ENCODE assay signal across 9 cellular contexts in genomic region chr2:241223211-241224067, GRCh38. TPM values are rescaled to one million over a fixed set of nuclear protein-coding genes. Genes with fewer than 3 reads are reported as not detected.
DNase-seq lines count a peak whose midpoint lies in the region; ATAC-seq and FAIRE-seq lines count a peak whose summit lies in the region.
"Had no signal": no experiment of that assay in that cellular context is flagged by ENCODE, and none has a peak within 500 bp of the region (broad histone marks: within the 10 kb centered on the region; RNA-seq: fewer than 3 reads in every experiment).

No MANE protein-coding gene starts in this region.

- peaks cover under 1 to 10% of the 10 kb centered on the region in 2 donors for H3K36me3 ChIP-seq in small intestine (ENCODE audit: control insufficient read depth in 2 of 2, insufficient read depth in 2 of 2, low read length in 2 of 2)

- peak overlapping the region; percentile 5 for H3K27ac Mint-ChIP-seq in activated T-cell treated with anti-CD3 and anti-CD28 coated beads, Interleukin-2, amount 50 U/mL, for 24 hours
- no peak overlapping the region for H3K27ac Mint-ChIP-seq in activated naive CD8-positive, alpha-beta T cell treated with anti-CD3 and anti-CD28 coated beads, Interleukin-2, amount 50 U/mL, for 24 hours
- H3K27ac Mint-ChIP-seq in stimulated activated naive CD8-positive, alpha-beta T cell treated with anti-CD3 and anti-CD28 coated beads, Interleukin-15, amount 100 ng/mL, for 72 hours, result peak overlapping the region in 1 of 2 donors; percentile 1
- H3K27ac Mint-ChIP-seq in activated T-helper 2 cell treated with anti-CD3 and anti-CD28 coated beads, Interferon-gamma antibody, Interleukin-2, Interleukin-4, amounts not matched to agents 10 μg/mL and 5 μg/mL and 100 μg/mL, durations not matched to agents 14 hours and 24 hours and 36 hours, result no peak overlapping the region
- H3K27ac Mint-ChIP-seq in activated T-helper 1 cell treated with anti-CD3 and anti-CD28 coated beads, Interleukin-12 subunit alpha, Interleukin-12 subunit beta, Interleukin-2, Interleukin-4 antibody, amounts not matched to agents 30 ng/mL and 10 ng/mL and 1 ng/mL, durations not matched to agents 14 hours and 24 hours and 36 hours, result no peak overlapping the region
- H3K27ac Mint-ChIP-seq: T-helper 1 cell treated with Interleukin-12 subunit alpha and Interleukin-12 subunit beta and Interleukin-4 antibody, amounts not matched to agents 30 μg/mL and 1 μg/mL, for 36 hours had no signal

- H3K4me3 Mint-ChIP-seq in activated T-cell treated with anti-CD3 and anti-CD28 coated beads, Interleukin-2, amount 50 U/mL, for 24 hours, result no peak overlapping the region
- H3K4me3 Mint-ChIP-seq in activated naive CD8-positive, alpha-beta T cell treated with anti-CD3 and anti-CD28 coated beads, Interleukin-2, amount 50 U/mL, for 24 hours, result no peak overlapping the region
- H3K4me3 Mint-ChIP-seq in stimulated activated naive CD8-positive, alpha-beta T cell treated with anti-CD3 and anti-CD28 coated beads, Interleukin-15, amount 100 ng/mL, for 72 hours, result no peak overlapping the region
- no peak overlapping the region for H3K4me3 Mint-ChIP-seq in activated T-helper 2 cell treated with anti-CD3 and anti-CD28 coated beads, Interferon-gamma antibody, Interleukin-2, Interleukin-4, amounts not matched to agents 10 μg/mL and 5 μg/mL and 100 μg/mL, durations not matched to agents 14 hours and 24 hours and 36 hours (ENCODE audit: low read depth)
- H3K4me3 Mint-ChIP-seq in activated T-helper 1 cell treated with anti-CD3 and anti-CD28 coated beads, Interleukin-12 subunit alpha, Interleukin-12 subunit beta, Interleukin-2, Interleukin-4 antibody, amounts not matched to agents 30 ng/mL and 10 ng/mL and 1 ng/mL, durations not matched to agents 14 hours and 24 hours and 36 hours, result no peak overlapping the region
- H3K4me3 Mint-ChIP-seq: T-helper 1 cell treated with Interleukin-12 subunit alpha and Interleukin-12 subunit beta and Interleukin-4 antibody, amounts not matched to agents 30 μg/mL and 1 μg/mL, for 36 hours had no signal

- H3K27me3 Mint-ChIP-seq in activated T-cell treated with anti-CD3 and anti-CD28 coated beads, Interleukin-2, amount 50 U/mL, for 24 hours, result peaks cover 13% of the 10 kb centered on the region
- peaks cover 12% of the 10 kb centered on the region for H3K27me3 Mint-ChIP-seq in activated naive CD8-positive, alpha-beta T cell treated with anti-CD3 and anti-CD28 coated beads, Interleukin-2, amount 50 U/mL, for 24 hours
- peaks cover 9% of the 10 kb centered on the region for H3K27me3 Mint-ChIP-seq in stimulated activated naive CD8-positive, alpha-beta T cell treated with anti-CD3 and anti-CD28 coated beads, Interleukin-15, amount 100 ng/mL, for 72 hours
- peaks cover 13% of the 10 kb centered on the region for H3K27me3 Mint-ChIP-seq in activated T-helper 2 cell treated with anti-CD3 and anti-CD28 coated beads, Interferon-gamma antibody, Interleukin-2, Interleukin-4, amounts not matched to agents 10 μg/mL and 5 μg/mL and 100 μg/mL, durations not matched to agents 14 hours and 24 hours and 36 hours (ENCODE audit: low read depth)
- H3K27me3 Mint-ChIP-seq in activated T-helper 1 cell treated with anti-CD3 and anti-CD28 coated beads, Interleukin-12 subunit alpha, Interleukin-12 subunit beta, Interleukin-2, Interleukin-4 antibody, amounts not matched to agents 30 ng/mL and 10 ng/mL and 1 ng/mL, durations not matched to agents 14 hours and 24 hours and 36 hours (ENCODE audit: insufficient read depth), result peaks cover 11% of the 10 kb centered on the region

- H3K4me1 ChIP-seq in small intestine (ENCODE audit: control insufficient read depth in 2 of 2, insufficient read depth in 1 of 2, low read depth in 1 of 2, low read length in 1 of 2), result peaks cover 0 to 2% of the 10 kb centered on the region in 2 donors

- peaks cover 29% of the 10 kb centered on the region for H3K36me3 Mint-ChIP-seq in activated T-cell treated with anti-CD3 and anti-CD28 coated beads, Interleukin-2, amount 50 U/mL, for 24 hours (ENCODE audit: low read depth)
- peaks cover 4% of the 10 kb centered on the region for H3K36me3 Mint-ChIP-seq in activated naive CD8-positive, alpha-beta T cell treated with anti-CD3 and anti-CD28 coated beads, Interleukin-2, amount 50 U/mL, for 24 hours (ENCODE audit: low read depth)
- H3K36me3 Mint-ChIP-seq in activated T-helper 2 cell treated with anti-CD3 and anti-CD28 coated beads, Interferon-gamma antibody, Interleukin-2, Interleukin-4, amounts not matched to agents 10 μg/mL and 5 μg/mL and 100 μg/mL, durations not matched to agents 14 hours and 24 hours and 36 hours (ENCODE audit: low read depth), result peaks cover 21% of the 10 kb centered on the region
- peaks cover 9% of the 10 kb centered on the region for H3K36me3 Mint-ChIP-seq in activated T-helper 1 cell treated with anti-CD3 and anti-CD28 coated beads, Interleukin-12 subunit alpha, Interleukin-12 subunit beta, Interleukin-2, Interleukin-4 antibody, amounts not matched to agents 30 ng/mL and 10 ng/mL and 1 ng/mL, durations not matched to agents 14 hours and 24 hours and 36 hours (ENCODE audit: low read depth)

- DNase-seq in activated T-cell treated with anti-CD3 and anti-CD28 coated beads, Interleukin-2, amount 50 U/mL, for 24 hours, result no peak
- DNase-seq in activated T-cell treated with anti-CD3 and anti-CD28 coated beads for 4 hours, result no peak
- no peak for DNase-seq in activated naive CD8-positive, alpha-beta T cell treated with anti-CD3 and anti-CD28 coated beads, Interleukin-2, amount 50 U/mL, for 24 hours
- DNase-seq in hepatic stellate cell (ENCODE audit: low spot score), result peak; percentile 43
- DNase-seq in stimulated activated naive CD8-positive, alpha-beta T cell treated with anti-CD3 and anti-CD28 coated beads, Interleukin-15, amount 100 ng/mL, for 72 hours, result no peak
- DNase-seq in activated T-helper 2 cell treated with anti-CD3 and anti-CD28 coated beads, Interferon-gamma antibody, Interleukin-2, Interleukin-4, amounts not matched to agents 10 μg/mL and 5 μg/mL and 100 μg/mL, durations not matched to agents 14 hours and 24 hours and 36 hours (ENCODE audit: low spot score), result no peak
- no peak for DNase-seq in activated T-helper 1 cell treated with anti-CD3 and anti-CD28 coated beads, Interleukin-12 subunit alpha, Interleukin-12 subunit beta, Interleukin-2, Interleukin-4 antibody, amounts not matched to agents 30 ng/mL and 10 ng/mL and 1 ng/mL, durations not matched to agents 14 hours and 24 hours and 36 hours (ENCODE audit: low spot score)
- DNase-seq in small intestine, result no peak

- H3K9me3 ChIP-seq in small intestine (ENCODE audit: control insufficient read depth, low read depth), result no peaks in the 10 kb centered on the region

- no peak overlapping the region for H3K4me3 ChIP-seq in small intestine (ENCODE audit: low read depth in 1 of 2, low read length in 2 of 2)

- H3K27me3 ChIP-seq in small intestine (ENCODE audit: control insufficient read depth in 2 of 2, insufficient read depth in 2 of 2, low read length in 2 of 2), result no peaks in the 10 kb centered on the region

- ATAC-seq in activated naive CD8-positive, alpha-beta T cell treated with anti-CD3 and anti-CD28 coated beads, Interleukin-2, amount 50 U/mL, for 24 hours, result peak; percentile 25
- peak; percentile 55 for ATAC-seq in stimulated activated naive CD8-positive, alpha-beta T cell treated with anti-CD3 and anti-CD28 coated beads, Interleukin-15, amount 100 ng/mL, for 72 hours

- WGBS in small intestine, 3 donors, result 32 to 51% (median 37%) methylated on average over 25 of the region's 25 CpGs

- H3K4me1 Mint-ChIP-seq in activated T-cell treated with anti-CD3 and anti-CD28 coated beads, Interleukin-2, amount 50 U/mL, for 24 hours (ENCODE audit: low read depth), result peaks cover 19% of the 10 kb centered on the region
- peaks cover 8% of the 10 kb centered on the region for H3K4me1 Mint-ChIP-seq in activated naive CD8-positive, alpha-beta T cell treated with anti-CD3 and anti-CD28 coated beads, Interleukin-2, amount 50 U/mL, for 24 hours
- peaks cover 41% of the 10 kb centered on the region for H3K4me1 Mint-ChIP-seq in stimulated activated naive CD8-positive, alpha-beta T cell treated with anti-CD3 and anti-CD28 coated beads, Interleukin-15, amount 100 ng/mL, for 72 hours
- peaks cover 12% of the 10 kb centered on the region for H3K4me1 Mint-ChIP-seq in activated T-helper 2 cell treated with anti-CD3 and anti-CD28 coated beads, Interferon-gamma antibody, Interleukin-2, Interleukin-4, amounts not matched to agents 10 μg/mL and 5 μg/mL and 100 μg/mL, durations not matched to agents 14 hours and 24 hours and 36 hours (ENCODE audit: low read depth)
- peaks cover 17% of the 10 kb centered on the region for H3K4me1 Mint-ChIP-seq in activated T-helper 1 cell treated with anti-CD3 and anti-CD28 coated beads, Interleukin-12 subunit alpha, Interleukin-12 subunit beta, Interleukin-2, Interleukin-4 antibody, amounts not matched to agents 30 ng/mL and 10 ng/mL and 1 ng/mL, durations not matched to agents 14 hours and 24 hours and 36 hours (ENCODE audit: low read depth)

- no peak overlapping the region for H3K27ac ChIP-seq in small intestine (ENCODE audit: low read depth in 1 of 2, low read length in 1 of 2)

- H3K9me3 Mint-ChIP-seq in activated T-cell treated with anti-CD3 and anti-CD28 coated beads, Interleukin-2, amount 50 U/mL, for 24 hours, result no peaks in the 10 kb centered on the region
- H3K9me3 Mint-ChIP-seq in activated naive CD8-positive, alpha-beta T cell treated with anti-CD3 and anti-CD28 coated beads, Interleukin-2, amount 50 U/mL, for 24 hours, result no peaks in the 10 kb centered on the region
- no peaks in the 10 kb centered on the region for H3K9me3 Mint-ChIP-seq in stimulated activated naive CD8-positive, alpha-beta T cell treated with anti-CD3 and anti-CD28 coated beads, Interleukin-15, amount 100 ng/mL, for 72 hours
- H3K9me3 Mint-ChIP-seq in activated T-helper 2 cell treated with anti-CD3 and anti-CD28 coated beads, Interferon-gamma antibody, Interleukin-2, Interleukin-4, amounts not matched to agents 10 μg/mL and 5 μg/mL and 100 μg/mL, durations not matched to agents 14 hours and 24 hours and 36 hours, result no peaks in the 10 kb centered on the region
- H3K9me3 Mint-ChIP-seq in activated T-helper 1 cell treated with anti-CD3 and anti-CD28 coated beads, Interleukin-12 subunit alpha, Interleukin-12 subunit beta, Interleukin-2, Interleukin-4 antibody, amounts not matched to agents 30 ng/mL and 10 ng/mL and 1 ng/mL, durations not matched to agents 14 hours and 24 hours and 36 hours, result no peaks in the 10 kb centered on the region
- H3K9me3 Mint-ChIP-seq: T-helper 1 cell treated with Interleukin-12 subunit alpha and Interleukin-12 subunit beta and Interleukin-4 antibody, amounts not matched to agents 30 μg/mL and 1 μg/mL, for 36 hours had no signal

- intact Hi-C loops in activated T-helper 2 cell treated with anti-CD3 and anti-CD28 coated beads, Interferon-gamma antibody, Interleukin-2, Interleukin-4, amounts not matched to agents 10 μg/mL and 5 μg/mL and 100 μg/mL, durations not matched to agents 14 hours and 24 hours and 36 hours (cut with micrococcal nuclease), result no loop called here
- intact Hi-C loops in activated T-helper 1 cell treated with anti-CD3 and anti-CD28 coated beads, Interleukin-12 subunit alpha, Interleukin-12 subunit beta, Interleukin-2, Interleukin-4 antibody, amounts not matched to agents 30 ng/mL and 10 ng/mL and 1 ng/mL, durations not matched to agents 14 hours and 24 hours and 36 hours (cut with micrococcal nuclease), result no loop called here

- no peak for FAIRE-seq in small intestine (lab: Jason Lieb, UNC)

RNA-seq across cellular contexts. Expression of gene ANO7, which starts 35.0 kb away (rescaled TPM):
- total RNA-seq in activated T-helper 2 cell treated with anti-CD3 and anti-CD28 coated beads, Interferon-gamma antibody, Interleukin-2, Interleukin-4, amounts not matched to agents 10 μg/mL and 5 μg/mL and 100 μg/mL, durations not matched to agents 14 hours and 24 hours and 36 hours, result 3.5 and 4.3 TPM in 2 replicates
- 2.1 and 2.4 TPM in 2 replicates for total RNA-seq in activated T-helper 1 cell treated with anti-CD3 and anti-CD28 coated beads, Interleukin-12 subunit alpha, Interleukin-12 subunit beta, Interleukin-2, Interleukin-4 antibody, amounts not matched to agents 30 ng/mL and 10 ng/mL and 1 ng/mL, durations not matched to agents 14 hours and 24 hours and 36 hours
- polyA plus RNA-seq in small intestine, result 1 to 10 TPM; 1.1 to 7.2 (median 4.6) TPM
